ENCODE assay signal across 9 cellular contexts in genomic region chr2:233928594-233929351, GRCh38. TPM values are rescaled to one million over a fixed set of nuclear protein-coding genes. Genes with fewer than 3 reads are reported as not detected.
DNase-seq lines count a peak whose midpoint lies in the region; ATAC-seq and TF ChIP-seq lines count a peak whose summit lies in the region.
"Had no signal": no experiment of that assay in that cellular context is flagged by ENCODE, and none has a peak within 500 bp of the region (broad histone marks: within the 10 kb centered on the region; RNA-seq: fewer than 3 reads in every experiment).

No MANE protein-coding gene starts in this region.

- H3K36me3 Mint-ChIP-seq in CD14-positive monocyte (no peaks in the 10 kb centered on the region), glutamatergic neuron (ENCODE audit: unreplicated experiment) (no peaks in the 10 kb centered on the region)

- H3K27me3 Mint-ChIP-seq in CD14-positive monocyte (ENCODE audit: low read depth in 3 of 3) (peaks cover 12 to 18% (median 15%) of the 10 kb centered on the region in 3 donors), glutamatergic neuron (ENCODE audit: unreplicated experiment) (peaks cover 6% of the 10 kb centered on the region)

- H3K27ac ChIP-seq in Peyer's patch (no peak overlapping the region), gastrocnemius medialis (no peak overlapping the region)

- H3K4me3 ChIP-seq in Peyer's patch (no peak overlapping the region), gastrocnemius medialis (no peak overlapping the region)

- in situ Hi-C loops in GM13977 (cut with MboI; ENCODE audit: low pct_unique_long_range_greater_than_20kb, low sequenced_read_pairs, unreplicated experiment) (no loop called here), gastrocnemius medialis (cut with MboI; ENCODE audit: low sequenced_read_pairs in 4 of 4) (no loop called here)

- no peak overlapping the region for H3K27ac Mint-ChIP-seq in CD14-positive monocyte
- H3K27ac Mint-ChIP-seq in glutamatergic neuron (ENCODE audit: unreplicated experiment) = no peak overlapping the region
- H3K27ac Mint-ChIP-seq: T-helper 1 cell treated with Interleukin-12 subunit alpha and Interleukin-12 subunit beta and Interleukin-4 antibody, amounts not matched to agents 30 μg/mL and 1 μg/mL, for 36 hours had no signal

- DNase-seq in CD14-positive monocyte (ENCODE audit: low spot score) (no peak), GM13977 (ENCODE audit: low spot score) (no peak), Peyer's patch (no peak), glutamatergic neuron (peak; percentile 78), gastrocnemius medialis (no peak)

- TF ChIP-seq CTCF in CD14-positive monocyte (IDR thresholded peaks at IDR 0.05) (peak; percentile 23), GM13977 (IDR thresholded peaks at IDR 0.05; ENCODE audit: extremely low read depth, insufficient read depth, missing control alignments) (peak; percentile 46), Peyer's patch (IDR thresholded peaks at IDR 0.05) (peak in 4 of 6 experiments; percentile 19 to 31 (median 24)), glutamatergic neuron (IDR thresholded peaks at IDR 0.05; ENCODE audit: partially characterized antibody, unreplicated experiment) (peak; percentile 76), gastrocnemius medialis (IDR thresholded peaks at IDR 0.05 in 4 of 5, conservative IDR thresholded peaks at IDR 0.05 in 1 of 5) (no peak)

- H3K4me3 Mint-ChIP-seq in CD14-positive monocyte (no peak overlapping the region), glutamatergic neuron (ENCODE audit: unreplicated experiment) (no peak overlapping the region)
- H3K4me3 Mint-ChIP-seq: T-helper 1 cell treated with Interleukin-12 subunit alpha and Interleukin-12 subunit beta and Interleukin-4 antibody, amounts not matched to agents 30 μg/mL and 1 μg/mL, for 36 hours had no signal

- H3K9me3 Mint-ChIP-seq in CD14-positive monocyte (no peaks in the 10 kb centered on the region), glutamatergic neuron (ENCODE audit: unreplicated experiment) (peaks cover 1% of the 10 kb centered on the region)
- H3K9me3 Mint-ChIP-seq: T-helper 1 cell treated with Interleukin-12 subunit alpha and Interleukin-12 subunit beta and Interleukin-4 antibody, amounts not matched to agents 30 μg/mL and 1 μg/mL, for 36 hours had no signal

- H3K36me3 ChIP-seq in Peyer's patch (no peaks in the 10 kb centered on the region), gastrocnemius medialis (no peaks in the 10 kb centered on the region)

- H3K9me3 ChIP-seq in Peyer's patch = no peaks in the 10 kb centered on the region
- no peaks in the 10 kb centered on the region for H3K9me3 ChIP-seq in gastrocnemius medialis

- TF ChIP-seq POLR2A in Peyer's patch (IDR thresholded peaks at IDR 0.05) (no peak), gastrocnemius medialis (IDR thresholded peaks at IDR 0.05) (no peak)

- no peaks in the 10 kb centered on the region for H3K4me1 Mint-ChIP-seq in CD14-positive monocyte
- no peaks in the 10 kb centered on the region for H3K4me1 Mint-ChIP-seq in glutamatergic neuron (ENCODE audit: low read depth, unreplicated experiment)

- H3K4me1 ChIP-seq in Peyer's patch (no peaks in the 10 kb centered on the region), gastrocnemius medialis (no peaks in the 10 kb centered on the region)

- no peaks in the 10 kb centered on the region for H3K27me3 ChIP-seq in Peyer's patch
- peaks cover 0 to 3% (median 0%) of the 10 kb centered on the region in 3 donors for H3K27me3 ChIP-seq in gastrocnemius medialis

- intact Hi-C loops in CD14-positive monocyte (cut with micrococcal nuclease) = no loop called here
- intact Hi-C loops in gastrocnemius medialis (cut with DNase I; ENCODE audit: low total_unique reads) = no loop called here

- ATAC-seq in HG03457 (IDR thresholded peaks at IDR 0.05; ENCODE audit: unreplicated experiment) (no peak), HG03045 (IDR thresholded peaks at IDR 0.05; ENCODE audit: unreplicated experiment) (no peak), gastrocnemius medialis (no peak), GM19452 (IDR thresholded peaks at IDR 0.05; ENCODE audit: unreplicated experiment) (no peak)

RNA-seq across cellular contexts. Expression of gene TRPM8, which starts 11.6 kb away (rescaled TPM):
- not detected for polyA plus RNA-seq in CD14-positive monocyte
- total RNA-seq in Peyer's patch (not detected), glutamatergic neuron (ENCODE audit: unreplicated experiment) (not detected), gastrocnemius medialis (not detected)

Comparison
In these comparisons a context has a peak if more than half of its experiments do, and no peak if none do; other contexts are left out.
1. CTCF ChIP-seq: peak in CD14-positive monocyte (single experiment), GM13977 (single experiment), Peyer's patch (4 of 6) and glutamatergic neuron (single experiment); none in gastrocnemius medialis (0 of 5).